Comparison of ENCODE assay signal across 1 cellular context in genomic region chr2:195559431-195559914, GRCh38.
TF ChIP-seq lines count a peak whose summit lies in the region.

No MANE protein-coding gene starts in this region.

TF ChIP-seq in HepG2, 621 proteins besides CTCF, POLR2A, EP300 and RAD21 (continued from another document):
- TF ChIP-seq ZNF574 (CRISPR knock-in tag; IDR thresholded peaks at IDR 0.05) (no peak), ZNF737 (CRISPR knock-in tag; IDR thresholded peaks at IDR 0.05; ENCODE audit: borderline replicate concordance) (no peak), PRDM10 (CRISPR knock-in tag; IDR thresholded peaks at IDR 0.05; ENCODE audit: low read depth) (no peak), ZXDC (CRISPR knock-in tag; IDR thresholded peaks at IDR 0.05) (no peak), DBP (CRISPR knock-in tag; IDR thresholded peaks at IDR 0.05; ENCODE audit: not compliant biosample characterization) (no peak), ZBTB38 (CRISPR knock-in tag; IDR thresholded peaks at IDR 0.05) (no peak), POLR2G (IDR thresholded peaks at IDR 0.05; ENCODE audit: low read depth, low read length) (no peak), ZNF274 (CRISPR knock-in tag; IDR thresholded peaks at IDR 0.05) (no peak)
